7 cellular contexts compared by ENCODE assay signal in the genomic region with DNA sequence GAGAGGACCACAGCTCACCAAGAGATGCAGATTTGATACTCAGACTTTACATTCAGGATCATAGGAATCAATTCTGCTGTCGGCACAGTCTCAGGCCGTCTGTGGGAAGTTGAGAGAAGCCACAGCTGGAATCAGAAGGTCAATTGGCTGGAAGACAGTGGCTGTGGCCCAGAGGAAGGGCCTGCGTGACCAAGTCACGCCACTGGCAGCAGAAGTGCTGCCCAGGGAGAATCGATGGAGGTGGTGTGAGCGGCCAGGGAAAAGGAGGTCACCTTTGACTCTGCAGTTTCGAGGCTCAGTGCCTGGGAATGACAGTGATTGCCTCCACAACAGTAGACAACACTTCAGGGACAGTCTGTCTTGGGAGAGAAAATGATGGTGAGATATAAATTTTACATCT.
DNase-seq lines count a peak whose midpoint lies in the region; ATAC-seq, FAIRE-seq and TF ChIP-seq lines count a peak whose summit lies in the region.
"Not testable (repeated sequence)": the region's sequence is repeated elsewhere in the genome, so short reads cannot be mapped to it uniquely, and the experiment has no call there.

No MANE protein-coding gene starts in this region.

- H3K27me3 ChIP-seq in CD4-positive, alpha-beta memory T cell (ENCODE audit: insufficient read depth, low read length); astrocyte (ENCODE audit: insufficient read depth, low read length); heart right ventricle; liver (ENCODE audit: control insufficient read depth in 4 of 4, insufficient read depth in 4 of 4, low read length in 3 of 4): not testable (repeated sequence)

- H3K79me2 ChIP-seq in astrocyte (ENCODE audit: insufficient read depth, low read length) = not testable (repeated sequence)

- not testable (repeated sequence) for H3K4me3 ChIP-seq in CD4-positive, alpha-beta memory T cell (ENCODE audit: low read length in 2 of 2); astrocyte (ENCODE audit: insufficient read depth, low read depth, low read length); heart right ventricle; liver (ENCODE audit: low read depth in 1 of 3, low read length in 3 of 3)

- not testable (repeated sequence) for H3K4me2 ChIP-seq in astrocyte (ENCODE audit: low read length)

- H3K36me3 Mint-ChIP-seq in CD4-positive, alpha-beta memory T cell = peaks cover 14 to 19% of the 10 kb centered on the region in 2 donors
- H3K36me3 Mint-ChIP-seq in activated CD4-positive, alpha-beta memory T cell treated with anti-CD3 and anti-CD28 coated beads for 36 hours; natural killer cell: not testable (repeated sequence)
- H3K36me3 Mint-ChIP-seq in astrocyte (ENCODE audit: low read depth, unreplicated experiment) = peaks cover 13% of the 10 kb centered on the region

- FAIRE-seq in astrocyte (lab: Jason Lieb, UNC) = not testable (repeated sequence)

- not testable (repeated sequence) for H3K4me3 Mint-ChIP-seq in CD4-positive, alpha-beta memory T cell; activated CD4-positive, alpha-beta memory T cell treated with anti-CD3 and anti-CD28 coated beads for 36 hours; astrocyte (ENCODE audit: unreplicated experiment); natural killer cell

- intact Hi-C loops in CD4-positive, alpha-beta memory T cell (cut with micrococcal nuclease); activated CD4-positive, alpha-beta memory T cell treated with anti-CD3 and anti-CD28 coated beads for 36 hours (cut with micrococcal nuclease); heart right ventricle (cut with DNase I); natural killer cell (cut with micrococcal nuclease): not testable (repeated sequence)

- H3K9me3 ChIP-seq in CD4-positive, alpha-beta memory T cell (ENCODE audit: control insufficient read depth in 1 of 2, low read length in 2 of 2); astrocyte (ENCODE audit: insufficient read depth, low read depth, low read length); heart right ventricle; liver (ENCODE audit: control insufficient read depth in 4 of 4, low read length in 3 of 4): not testable (repeated sequence)

- H3K27ac Mint-ChIP-seq in CD4-positive, alpha-beta memory T cell = peak overlapping the region in 4 of 7 donors; percentile 37 to 85 (median 50)
- H3K27ac Mint-ChIP-seq in activated CD4-positive, alpha-beta memory T cell treated with anti-CD3 and anti-CD28 coated beads for 36 hours = peak overlapping the region; percentile 18
- peak overlapping the region; percentile 89 for H3K27ac Mint-ChIP-seq in astrocyte (ENCODE audit: unreplicated experiment)
- peak overlapping the region; percentile 17 to 31 for H3K27ac Mint-ChIP-seq in natural killer cell

- not testable (repeated sequence) for H2AFZ ChIP-seq in astrocyte (ENCODE audit: low read depth, low read length)

- H4K20me1 ChIP-seq in astrocyte (ENCODE audit: insufficient read depth, low read length) = not testable (repeated sequence)

- not testable (repeated sequence) for H3K4me1 Mint-ChIP-seq in CD4-positive, alpha-beta memory T cell; activated CD4-positive, alpha-beta memory T cell treated with anti-CD3 and anti-CD28 coated beads for 36 hours (ENCODE audit: low read depth); astrocyte (ENCODE audit: low read depth, unreplicated experiment)
- peaks cover 1 to 13% of the 10 kb centered on the region in 2 donors for H3K4me1 Mint-ChIP-seq in natural killer cell

- peak in 5 of 8 donors; percentile 14 to 59 (median 46) for ATAC-seq in heart right ventricle
- ATAC-seq in natural killer cell = not testable (repeated sequence)

- not testable (repeated sequence) for TF ChIP-seq RAD21 in liver (IDR thresholded peaks at IDR 0.05)

- not testable (repeated sequence) for DNase-seq in CD4-positive, alpha-beta memory T cell; activated CD4-positive, alpha-beta memory T cell treated with anti-CD3 and anti-CD28 coated beads for 36 hours; astrocyte (ENCODE audit: low read depth); heart right ventricle; natural killer cell
- peak; percentile 41 for DNase-seq in retina

- H3K9ac ChIP-seq in astrocyte (ENCODE audit: low read length); liver (ENCODE audit: low read depth in 1 of 2, low read length in 2 of 2): not testable (repeated sequence)

- H3K9me3 Mint-ChIP-seq in CD4-positive, alpha-beta memory T cell; activated CD4-positive, alpha-beta memory T cell treated with anti-CD3 and anti-CD28 coated beads for 36 hours; astrocyte (ENCODE audit: unreplicated experiment); natural killer cell: not testable (repeated sequence)

- POLR2A ChIA-PET in CD4-positive, alpha-beta memory T cell (lab: Charles Lee; ENCODE audit: partially characterized antibody); activated CD4-positive, alpha-beta memory T cell treated with anti-CD3 and anti-CD28 coated beads for 36 hours (lab: Charles Lee): not testable (repeated sequence)

- not testable (repeated sequence) for H3K4me1 ChIP-seq in CD4-positive, alpha-beta memory T cell (ENCODE audit: insufficient read depth, low read length); astrocyte (ENCODE audit: insufficient read depth, low read length); heart right ventricle; liver (ENCODE audit: control insufficient read depth in 4 of 4, insufficient read depth in 4 of 4, low read length in 3 of 4)

- not testable (repeated sequence) for TF ChIP-seq CTCF in astrocyte (IDR thresholded peaks at IDR 0.05; ENCODE audit: insufficient read depth, low read depth, low read length); heart right ventricle (IDR thresholded peaks at IDR 0.05); liver (IDR thresholded peaks at IDR 0.05; ENCODE audit: low read depth, low read length, missing input control); natural killer cell (IDR thresholded peaks at IDR 0.05)

- 60 to 64% methylated on average over 7 of the region's 7 CpGs for WGBS in heart right ventricle, 2 donors
- 79% methylated on average over 7 of the region's 7 CpGs for WGBS in liver

- not testable (repeated sequence) for H3K36me3 ChIP-seq in CD4-positive, alpha-beta memory T cell (ENCODE audit: insufficient read depth, low read length); astrocyte (ENCODE audit: insufficient read depth, low read length); heart right ventricle; liver (ENCODE audit: control insufficient read depth in 4 of 4, insufficient read depth in 3 of 4, low read depth in 1 of 4, low read length in 3 of 4)

- H3K27ac ChIP-seq in CD4-positive, alpha-beta memory T cell (ENCODE audit: low read depth, low read length); astrocyte (ENCODE audit: low read depth, low read length); liver (ENCODE audit: low read depth in 1 of 2, low read length in 2 of 2): not testable (repeated sequence)
- peak overlapping the region in 2 of 10 donors; percentile 15 to 51 for H3K27ac ChIP-seq in heart right ventricle

- H3K27me3 Mint-ChIP-seq in CD4-positive, alpha-beta memory T cell; activated CD4-positive, alpha-beta memory T cell treated with anti-CD3 and anti-CD28 coated beads for 36 hours; astrocyte (ENCODE audit: low read depth, unreplicated experiment); natural killer cell (ENCODE audit: low read depth in 2 of 2): not testable (repeated sequence)

- CTCF ChIA-PET in CD4-positive, alpha-beta memory T cell (lab: Charles Lee; ENCODE audit: partially characterized antibody) = not testable (repeated sequence)
- CTCF ChIA-PET in activated CD4-positive, alpha-beta memory T cell treated with anti-CD3 and anti-CD28 coated beads for 36 hours (lab: Charles Lee) = interaction anchor here (0.7 kb wide), 1 partner anchor 19 kb away, joined by 3 read pairs; no protein-coding TSS in a partner anchor

TF ChIP-seq in liver, 16 proteins besides CTCF, POLR2A, EP300 and RAD21:
- TF ChIP-seq NR2F2 (IDR thresholded peaks at IDR 0.05) = peak; percentile 42

Comparison
In these comparisons a context has a peak if more than half of its experiments do, and no peak if none do; other contexts are left out.
1. H3K27ac Mint-ChIP-seq: peak in every context shown above with its lines; median percentile 89 in astrocyte; 50 in CD4-positive, alpha-beta memory T cell; 24 in natural killer cell; 18 in activated CD4-positive, alpha-beta memory T cell treated with anti-CD3 and anti-CD28 coated beads for 36 hours.